In genomic region chr4:151417766-151418376, GRCh38 we compare ENCODE assay signal across 15 cellular contexts. TPM values are rescaled to one million over a fixed set of nuclear protein-coding genes. Genes with fewer than 3 reads are reported as not detected.
DNase-seq lines count a peak whose midpoint lies in the region; ATAC-seq, FAIRE-seq and TF ChIP-seq lines count a peak whose summit lies in the region.
"Had no signal": no experiment of that assay in that cellular context is flagged by ENCODE, and none has a peak within 500 bp of the region (broad histone marks: within the 10 kb centered on the region; RNA-seq: fewer than 3 reads in every experiment).

No MANE protein-coding gene starts in this region.

- no peak overlapping the region for H3K4me2 ChIP-seq in trophoblast cell (ENCODE audit: low read length)

- H2AK5ac ChIP-seq in trophoblast cell (ENCODE audit: low read length): no peak overlapping the region

- H3K36me3 Mint-ChIP-seq in Calu3 (ENCODE audit: insufficient read depth, unreplicated experiment): no peaks in the 10 kb centered on the region

- ATAC-seq in GM21526 (IDR thresholded peaks at IDR 0.05; ENCODE audit: low FRiP score, unreplicated experiment): no peak
- no peak for ATAC-seq in GM21515 (IDR thresholded peaks at IDR 0.05; ENCODE audit: unreplicated experiment)

- H3K9me3 ChIP-seq in esophagus (ENCODE audit: control insufficient read depth in 2 of 2, insufficient read depth in 1 of 2, low read depth in 1 of 2, low read length in 1 of 2) (no peaks in the 10 kb centered on the region), trophoblast cell (ENCODE audit: insufficient read depth, low read depth, low read length) (no peaks in the 10 kb centered on the region)
- H3K9me3 ChIP-seq: Peyer's patch had no signal

- no peak overlapping the region for H4K8ac ChIP-seq in trophoblast cell (ENCODE audit: low read depth, low read length)

- H3K27ac ChIP-seq in esophagus (ENCODE audit: low read depth in 2 of 2, low read length in 1 of 2) (peak overlapping the region; percentile 62 to 76), trophoblast cell (ENCODE audit: low read depth, low read length) (no peak overlapping the region)

- H2AFZ ChIP-seq in trophoblast cell (ENCODE audit: insufficient read depth, low read length, poor library complexity): no peak overlapping the region

- H4K12ac ChIP-seq in trophoblast cell (ENCODE audit: low read depth, low read length): no peak overlapping the region

- FAIRE-seq in RCC 7860 (lab: Jason Lieb, UNC): no peak
- FAIRE-seq: K562 had no signal

- no peaks in the 10 kb centered on the region for H3K36me3 ChIP-seq in esophagus (ENCODE audit: control insufficient read depth in 2 of 2, insufficient read depth in 2 of 2, low read length in 1 of 2)
- no peaks in the 10 kb centered on the region for H3K36me3 ChIP-seq in trophoblast cell (ENCODE audit: control insufficient read depth in 1 of 2, insufficient read depth in 2 of 2, low read length in 2 of 2)
- H3K36me3 ChIP-seq: Peyer's patch had no signal

- H3K79me2 ChIP-seq in trophoblast cell (ENCODE audit: control insufficient read depth, insufficient read depth, low read length, poor library complexity): no peaks in the 10 kb centered on the region

- no peak overlapping the region for H3K14ac ChIP-seq in trophoblast cell (ENCODE audit: low read length)

- DNase-seq in Calu3 (peak; percentile 10), RCC 7860 (ENCODE audit: low spot score) (peak; percentile 37), trophoblast cell (peak; percentile 7 to 53), HT-29 (ENCODE audit: low spot score) (no peak), NCI-H1694 treated with DMSO at 0.1 percent for 48 hours (lab: John Stamatoyannopoulos, UW) (no peak)
- DNase-seq: DMS79, NCI-H1436 treated with DMSO at 0.1 percent for 48 hours, NCI-H526 treated with DMSO at 0.1 percent for 48 hours, Peyer's patch, posterior cingulate gyrus, T-helper 2 cell had no signal

- H3K9ac ChIP-seq in trophoblast cell (ENCODE audit: low read length): no peak overlapping the region

- CTCF ChIA-PET in Calu3 (lab: Charles Lee): interaction anchor here (0.7 to 1.9 kb wide), 3 partner anchors 8 to 187 kb away, joined by 4 to 6 read pairs (median 6); partner anchors contain the start of gene FHIP1A

- no peak overlapping the region for H3K4ac ChIP-seq in trophoblast cell (ENCODE audit: low read depth, low read length)

- H2BK5ac ChIP-seq in trophoblast cell (ENCODE audit: low read depth, low read length, poor library complexity): no peak overlapping the region

- no peaks in the 10 kb centered on the region for H3K9me3 Mint-ChIP-seq in Calu3 (ENCODE audit: low read depth, unreplicated experiment)

- H3K23ac ChIP-seq in trophoblast cell (ENCODE audit: low read length): no peak overlapping the region

- H2BK120ac ChIP-seq in trophoblast cell (ENCODE audit: insufficient read depth, low read length, poor library complexity): no peak overlapping the region

- H3K4me1 ChIP-seq in esophagus (ENCODE audit: control insufficient read depth in 2 of 2, insufficient read depth in 2 of 2, low read length in 1 of 2): no peaks in the 10 kb centered on the region
- peaks cover 0 to 2% of the 10 kb centered on the region in 2 experiments for H3K4me1 ChIP-seq in trophoblast cell (ENCODE audit: control insufficient read depth in 1 of 2, insufficient read depth in 2 of 2, low read length in 2 of 2)
- H3K4me1 ChIP-seq: Peyer's patch had no signal

- TF ChIP-seq CTCF in Calu3 (IDR thresholded peaks at IDR 0.05; ENCODE audit: unreplicated experiment): no peak

- H3K4me1 Mint-ChIP-seq in Calu3 (ENCODE audit: low read depth, unreplicated experiment): peaks cover 28% of the 10 kb centered on the region

- H4K91ac ChIP-seq in trophoblast cell (ENCODE audit: low read depth, low read length): no peak overlapping the region

- no TSS peak for BruUV-seq in Calu3 (replicated peaks; lab: Mats Ljungman, UMichigan)

- H3K79me1 ChIP-seq in trophoblast cell (ENCODE audit: low read length): no peaks in the 10 kb centered on the region

- no peaks in the 10 kb centered on the region for H3K27me3 Mint-ChIP-seq in Calu3 (ENCODE audit: unreplicated experiment)

- H3K4me3 Mint-ChIP-seq in Calu3 (ENCODE audit: low read depth, unreplicated experiment): no peak overlapping the region

- peak overlapping the region; percentile 63 for H3K27ac Mint-ChIP-seq in Calu3 (ENCODE audit: unreplicated experiment)

- H3K4me3 ChIP-seq in esophagus (ENCODE audit: low read depth in 1 of 2, low read length in 2 of 2) (no peak overlapping the region), trophoblast cell (ENCODE audit: low read depth, low read length) (no peak overlapping the region)
- H3K4me3 ChIP-seq: K562, Peyer's patch had no signal

- no peak overlapping the region for H2BK12ac ChIP-seq in trophoblast cell (ENCODE audit: low read length)

- no peak overlapping the region for H3K18ac ChIP-seq in trophoblast cell (ENCODE audit: low read length)

- intact Hi-C loops in Calu3 (cut with micrococcal nuclease; ENCODE audit: unreplicated experiment): no loop called here

- H3K27me3 ChIP-seq in esophagus (ENCODE audit: control insufficient read depth in 1 of 2, insufficient read depth in 2 of 2, low read length in 2 of 2) (no peaks in the 10 kb centered on the region), trophoblast cell (ENCODE audit: insufficient read depth, low read length) (no peaks in the 10 kb centered on the region)
- H3K27me3 ChIP-seq: Peyer's patch had no signal

- WGBS in esophagus, 2 donors: 74 to 75% methylated on average over 2 of the region's 2 CpGs
- WGBS in trophoblast cell (ENCODE audit: extremely low coverage, insufficient coverage, insufficient read length): no CpG with 5 or more reads among the region's 2 CpGs

RNA-seq across cellular contexts. Expression of gene FHIP1A, which starts 8.9 kb away (rescaled TPM):
- total RNA-seq in Calu3 (2022): 19.3 and 25.9 TPM in 2 replicates
- 1 to 10 TPM; 4.6 to 5.4 TPM for polyA plus RNA-seq in esophagus
- polyA plus RNA-seq in trophoblast cell (2013): 4.0 and 4.7 TPM in 2 replicates
- 1.8 and 2.2 TPM in 2 replicates for total RNA-seq in HT-29 (2014; rRNA removed; shearing (Covaris generic))

Comparison
In these comparisons a context has a peak if more than half of its experiments do, and no peak if none do; other contexts are left out.
1. DNase-seq: peak in Calu3 (single experiment), RCC 7860 (single experiment) and trophoblast cell (2 of 2); none in HT-29 (single experiment) and NCI-H1694 treated with DMSO at 0.1 percent for 48 hours (single experiment).